ENCODE assay signal across 1 cellular context in the genomic region with DNA sequence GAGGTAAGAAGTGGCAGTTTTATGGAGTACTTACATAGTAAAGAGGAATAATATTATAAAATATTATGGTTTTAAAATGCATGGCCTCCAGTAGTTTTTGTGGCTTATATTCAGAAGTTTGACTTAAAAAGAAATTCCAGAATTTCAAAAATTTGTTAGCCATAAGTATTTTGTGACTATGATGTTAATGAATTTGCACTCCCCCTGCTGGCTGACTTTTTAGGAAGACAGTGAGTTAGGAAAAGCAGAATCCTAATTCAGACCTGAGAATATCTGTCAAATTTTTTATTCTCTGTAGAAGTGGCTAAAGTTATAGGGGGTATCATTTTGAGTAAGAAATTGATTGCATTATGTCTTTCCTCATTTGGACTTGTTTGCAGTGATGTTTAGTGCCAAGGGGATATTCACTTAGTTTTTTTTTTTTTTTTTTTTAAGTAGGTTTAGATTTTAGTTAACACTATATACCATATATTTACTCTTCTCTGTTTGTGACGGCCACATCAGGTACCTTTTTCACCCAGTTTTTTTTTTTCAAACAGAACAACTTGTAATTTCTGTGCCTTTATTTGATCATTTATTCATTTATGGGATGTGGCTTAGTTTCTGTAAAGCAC.
TF ChIP-seq lines count a peak whose summit lies in the region.

No MANE protein-coding gene starts in this region.

TF ChIP-seq in HCT116, 20 proteins besides CTCF, POLR2A, EP300 and RAD21 (continued from another document):
- TF ChIP-seq ZBTB33 (IDR thresholded peaks at IDR 0.05; ENCODE audit: extremely low read depth, insufficient replicate concordance, low read length) (no peak), MAX (IDR thresholded peaks at IDR 0.05) (no peak), ELF1 (IDR thresholded peaks at IDR 0.05; ENCODE audit: borderline replicate concordance, low read depth) (no peak), CBX3 (IDR thresholded peaks at IDR 0.05; ENCODE audit: low read depth) (no peak), EGR1 (IDR thresholded peaks at IDR 0.05; ENCODE audit: low read depth) (no peak), SRF (IDR thresholded peaks at IDR 0.05; ENCODE audit: low read depth) (no peak), ZNF274 (IDR thresholded peaks at IDR 0.05; ENCODE audit: low read depth, low read length) (no peak), FOSL1 (IDR thresholded peaks at IDR 0.05; ENCODE audit: low read depth) (no peak), TCF7L2 (IDR thresholded peaks at IDR 0.05; ENCODE audit: borderline replicate concordance, extremely low read depth, insufficient read depth, insufficient read length) (no peak)
